In the genomic region with DNA sequence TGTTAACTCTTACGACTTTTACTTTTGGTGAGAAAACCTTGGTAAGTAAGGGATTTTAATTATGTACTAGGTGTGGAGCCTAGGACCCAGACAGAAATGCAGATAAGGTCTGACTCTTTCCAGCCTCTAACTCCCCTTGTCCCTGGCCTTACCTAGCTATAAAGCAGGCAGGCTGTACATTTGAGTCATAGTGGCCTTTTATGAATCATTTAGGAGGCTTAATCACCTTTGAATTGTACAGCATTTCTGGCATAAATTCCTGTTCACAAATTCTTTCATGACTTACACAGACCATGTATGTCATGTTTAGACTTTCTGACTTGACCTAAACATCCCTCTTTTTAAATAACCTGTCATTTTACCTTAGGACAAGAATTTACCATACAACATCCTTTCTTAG, we compare ENCODE assay signal across 20 cellular contexts. TPM values are rescaled to one million over a fixed set of nuclear protein-coding genes. Genes with fewer than 3 reads are reported as not detected.
DNase-seq lines count a peak whose midpoint lies in the region; ATAC-seq and TF ChIP-seq lines count a peak whose summit lies in the region.
"Had no signal": no experiment of that assay in that cellular context is flagged by ENCODE, and none has a peak within 500 bp of the region (broad histone marks: within the 10 kb centered on the region; RNA-seq: fewer than 3 reads in every experiment).

No MANE protein-coding gene starts in this region.

- H3K4me3 ChIP-seq in epithelial cell of esophagus (ENCODE audit: low read length) (no peak overlapping the region), trophoblast cell (ENCODE audit: low read depth, low read length) (no peak overlapping the region)

- H2BK120ac ChIP-seq in trophoblast cell (ENCODE audit: insufficient read depth, low read length, poor library complexity): no peak overlapping the region

- no peaks in the 10 kb centered on the region for H3K4me1 ChIP-seq in trophoblast cell (ENCODE audit: control insufficient read depth in 1 of 2, insufficient read depth in 2 of 2, low read length in 2 of 2)

- DNase-seq in activated T-cell treated with anti-CD3 and anti-CD28 coated beads, Interleukin-2, amount 50 U/mL, for 72 hours: no peak
- DNase-seq in activated T-cell treated with anti-CD3 and anti-CD28 coated beads for 4 hours (no peak), HT1080 (ENCODE audit: low read depth) (peak; percentile 54), epithelial cell of esophagus (ENCODE audit: low read depth) (peak; percentile 66), trophoblast cell (peak; percentile 4 to 31), HuH-7 (ENCODE audit: low spot score) (no peak), occipital lobe (lab: John Stamatoyannopoulos, UW) (no peak)
- no peak for DNase-seq in stimulated activated naive CD8-positive, alpha-beta T cell treated with anti-CD3 and anti-CD28 coated beads, Interleukin-15, Interleukin-2, amounts not matched to agents 100 U/mL and 50 U/mL, for 24 hours
- DNase-seq: CD8-positive, alpha-beta memory T cell; GDM1; NCI-H1092; NCI-H1436 treated with DMSO at 0.1 percent for 48 hours; NCI-H2029; NCI-H226; NCI-H510A treated with DMSO at 0.1 percent for 48 hours; NCI-H748 treated with DMSO at 0.1 percent for 48 hours; NK-92 treated with Interleukin-12 subunit alpha and Interleukin-12 subunit beta, amount 100 ng/mL, for 24 hours had no signal

- H2BK12ac ChIP-seq in trophoblast cell (ENCODE audit: low read length): no peak overlapping the region

- no peak overlapping the region for H2BK5ac ChIP-seq in trophoblast cell (ENCODE audit: low read depth, low read length, poor library complexity)

- no peak overlapping the region for H3K14ac ChIP-seq in trophoblast cell (ENCODE audit: low read length)

- no peak overlapping the region for H3K9ac ChIP-seq in trophoblast cell (ENCODE audit: low read length)

- H3K4ac ChIP-seq in trophoblast cell (ENCODE audit: low read depth, low read length): no peak overlapping the region

- no peak overlapping the region for H4K12ac ChIP-seq in trophoblast cell (ENCODE audit: low read depth, low read length)

- H4K91ac ChIP-seq in trophoblast cell (ENCODE audit: low read depth, low read length): no peak overlapping the region

- H3K18ac ChIP-seq in trophoblast cell (ENCODE audit: low read length): no peak overlapping the region

- no peak for TF ChIP-seq CTCF in epithelial cell of esophagus (IDR thresholded peaks at IDR 0.05; ENCODE audit: insufficient read depth, low read depth, low read length, missing control alignments)

- no peak overlapping the region for H4K8ac ChIP-seq in trophoblast cell (ENCODE audit: low read depth, low read length)

- H3K27me3 Mint-ChIP-seq in activated T-cell treated with anti-CD3 and anti-CD28 coated beads, Interleukin-2, amount 50 U/mL, for 72 hours (ENCODE audit: low read depth): peaks cover 20% of the 10 kb centered on the region

- peaks cover 3% of the 10 kb centered on the region for H3K9me3 ChIP-seq in trophoblast cell (ENCODE audit: insufficient read depth, low read depth, low read length)

- no peaks in the 10 kb centered on the region for H3K27me3 ChIP-seq in trophoblast cell (ENCODE audit: insufficient read depth, low read length)

- no peak overlapping the region for H3K27ac Mint-ChIP-seq in activated T-cell treated with anti-CD3 and anti-CD28 coated beads, Interleukin-2, amount 50 U/mL, for 72 hours
- H3K27ac Mint-ChIP-seq: CD8-positive, alpha-beta memory T cell had no signal

- H3K27ac ChIP-seq in trophoblast cell (ENCODE audit: low read depth, low read length): no peak overlapping the region
- H3K27ac ChIP-seq: C4-2B had no signal

- H3K9me3 Mint-ChIP-seq in activated T-cell treated with anti-CD3 and anti-CD28 coated beads, Interleukin-2, amount 50 U/mL, for 72 hours: peaks cover 6 to 10% of the 10 kb centered on the region in 2 donors

- H3K4me2 ChIP-seq in trophoblast cell (ENCODE audit: low read length): no peak overlapping the region

- H3K23ac ChIP-seq in trophoblast cell (ENCODE audit: low read length): no peak overlapping the region

- H3K36me3 Mint-ChIP-seq in activated T-cell treated with anti-CD3 and anti-CD28 coated beads, Interleukin-2, amount 50 U/mL, for 72 hours (ENCODE audit: insufficient read depth in 2 of 2): peaks cover 1 to 8% of the 10 kb centered on the region in 2 donors

- H3K79me2 ChIP-seq in trophoblast cell (ENCODE audit: control insufficient read depth, insufficient read depth, low read length, poor library complexity): no peaks in the 10 kb centered on the region

- H2AK5ac ChIP-seq in trophoblast cell (ENCODE audit: low read length): no peak overlapping the region

- H3K4me3 Mint-ChIP-seq in activated T-cell treated with anti-CD3 and anti-CD28 coated beads, Interleukin-2, amount 50 U/mL, for 72 hours: no peak overlapping the region
- H3K4me3 Mint-ChIP-seq: CD8-positive, alpha-beta memory T cell had no signal

- ATAC-seq in activated T-cell treated with anti-CD3 and anti-CD28 coated beads, Interleukin-2, amount 50 U/mL, for 72 hours (replicated peaks in 1 of 2): peak; percentile 49 to 50
- ATAC-seq in stimulated activated naive CD8-positive, alpha-beta T cell treated with anti-CD3 and anti-CD28 coated beads, Interleukin-15, Interleukin-2, amounts not matched to agents 100 U/mL and 50 U/mL, for 24 hours: no peak
- ATAC-seq: HCT116, Panc1 had no signal

- H3K36me3 ChIP-seq in trophoblast cell (ENCODE audit: control insufficient read depth in 1 of 2, insufficient read depth in 2 of 2, low read length in 2 of 2): no peaks in the 10 kb centered on the region

- H2AFZ ChIP-seq in trophoblast cell (ENCODE audit: insufficient read depth, low read length, poor library complexity): no peak overlapping the region

- WGBS in trophoblast cell (ENCODE audit: extremely low coverage, insufficient coverage, insufficient read length): no CpG with 5 or more reads among the region's 1 CpG

- no peaks in the 10 kb centered on the region for H3K79me1 ChIP-seq in trophoblast cell (ENCODE audit: low read length)

- H3K4me1 Mint-ChIP-seq in activated T-cell treated with anti-CD3 and anti-CD28 coated beads, Interleukin-2, amount 50 U/mL, for 72 hours (ENCODE audit: low read depth): peaks cover 8% of the 10 kb centered on the region

RNA-seq across cellular contexts. Expression of gene CHCHD4, which starts 47.4 kb away (rescaled TPM):
- 10 to 100 TPM; 14.7 to 15.6 TPM for total RNA-seq in activated T-cell treated with anti-CD3 and anti-CD28 coated beads, Interleukin-2, amount 50 U/mL, for 72 hours
- 39.7 and 46.1 TPM in 2 replicates for total RNA-seq in HT1080 (2014; rRNA removed; shearing (Covaris generic))
- polyA plus RNA-seq in HT1080 (2015; cell fraction: cytosol; rRNA removed): 36.3 and 36.9 TPM in 2 replicates
- 13.3 and 14.8 TPM in 2 replicates for polyA plus RNA-seq in HT1080 (2015; cell fraction: nucleus; rRNA removed)
- 8.3 and 9.1 TPM in 2 replicates for polyA plus RNA-seq in trophoblast cell (2013)
- total RNA-seq in occipital lobe: 8.7 TPM

RNA-seq across cellular contexts. Expression of gene TMEM43, which starts 47.5 kb away (rescaled TPM):
- 10 to 100 TPM; 38.4 to 39.9 TPM for total RNA-seq in activated T-cell treated with anti-CD3 and anti-CD28 coated beads, Interleukin-2, amount 50 U/mL, for 72 hours
- 86.4 and 98.0 TPM in 2 replicates for total RNA-seq in HT1080 (2014; rRNA removed; shearing (Covaris generic))
- polyA plus RNA-seq in HT1080 (2015; cell fraction: cytosol; rRNA removed): 68.4 and 85.1 TPM in 2 replicates
- 160 and 163 TPM in 2 replicates for polyA plus RNA-seq in HT1080 (2015; cell fraction: nucleus; rRNA removed)
- 28.5 and 29.8 TPM in 2 replicates for polyA plus RNA-seq in trophoblast cell (2013)
- total RNA-seq in occipital lobe: 44.1 TPM

Comparison
In these comparisons a context has a peak if more than half of its experiments do, and no peak if none do; other contexts are left out.
1. DNase-seq: peak in HT1080 (single experiment), epithelial cell of esophagus (single experiment) and trophoblast cell (2 of 2); none in activated T-cell treated with anti-CD3 and anti-CD28 coated beads, Interleukin-2, amount 50 U/mL, for 72 hours (0 of 2), activated T-cell treated with anti-CD3 and anti-CD28 coated beads for 4 hours (single experiment), HuH-7 (single experiment), occipital lobe (single experiment) and stimulated activated naive CD8-positive, alpha-beta T cell treated with anti-CD3 and anti-CD28 coated beads, Interleukin-15, Interleukin-2, amounts not matched to agents 100 U/mL and 50 U/mL, for 24 hours (single experiment).